1 cellular context compared by ENCODE assay signal in genomic region chr17:42087736-42088705, GRCh38.
TF ChIP-seq lines count a peak whose summit lies in the region.

No MANE protein-coding gene starts in this region.

TF ChIP-seq in HepG2, 621 proteins besides CTCF, POLR2A, EP300 and RAD21 (continued from another document and continues in another):
- peak; percentile 75 for TF ChIP-seq ZNF687 (CRISPR knock-in tag; IDR thresholded peaks at IDR 0.05)
- peak; percentile 31; the same call in 1 of the 2 replicates for TF ChIP-seq SKIL (CRISPR knock-in tag; IDR thresholded peaks at IDR 0.05; ENCODE audit: borderline replicate concordance)
- peak; percentile 89 for TF ChIP-seq TAF15 (IDR thresholded peaks at IDR 0.05; ENCODE audit: low read depth, low read length, poor library complexity, severe bottlenecking)
- no peak for TF ChIP-seq ELK4 (CRISPR knock-in tag; IDR thresholded peaks at IDR 0.05; ENCODE audit: borderline replicate concordance)
- peak; percentile 59; the same call in 1 of the 2 replicates for TF ChIP-seq HOXA3 (CRISPR knock-in tag; IDR thresholded peaks at IDR 0.05)
- peak; percentile 99 for TF ChIP-seq ZMYM3 (CRISPR knock-in tag; IDR thresholded peaks at IDR 0.05)
- TF ChIP-seq ZFX (CRISPR knock-in tag; IDR thresholded peaks at IDR 0.05; ENCODE audit: low read depth): 0 out of 2 replicates have a peak, but pooled peaks have one; percentile 41
- no peak for TF ChIP-seq U2AF2 (IDR thresholded peaks at IDR 0.05; ENCODE audit: low read depth, low read length)
- TF ChIP-seq PLSCR1 (CRISPR knock-in tag; IDR thresholded peaks at IDR 0.05; ENCODE audit: borderline replicate concordance): no peak
- no peak for TF ChIP-seq RBAK (CRISPR knock-in tag; IDR thresholded peaks at IDR 0.05)
- no peak for TF ChIP-seq HOXA7 (CRISPR knock-in tag; IDR thresholded peaks at IDR 0.05)
- TF ChIP-seq MLLT10 (CRISPR knock-in tag; IDR thresholded peaks at IDR 0.05): no peak
- no peak for TF ChIP-seq ZNF749 (CRISPR knock-in tag; IDR thresholded peaks at IDR 0.05; ENCODE audit: borderline replicate concordance)
- no peak for TF ChIP-seq SIN3B (IDR thresholded peaks at IDR 0.05; ENCODE audit: low read length)
- TF ChIP-seq KAT2B (IDR thresholded peaks at IDR 0.05; ENCODE audit: borderline replicate concordance, low read depth, low read length): no peak
- TF ChIP-seq GFI1 (CRISPR knock-in tag; IDR thresholded peaks at IDR 0.05; ENCODE audit: borderline replicate concordance): peak; percentile 87; the same call in 1 of the 2 replicates
- peak; percentile 65; the same call in 1 of the 2 replicates for TF ChIP-seq ZNF761 (CRISPR knock-in tag; conservative IDR thresholded peaks at IDR 0.05)
- 0 out of 2 replicates have a peak, but pooled peaks have one; percentile 36 for TF ChIP-seq ZNF674 (CRISPR knock-in tag; IDR thresholded peaks at IDR 0.05; ENCODE audit: low read depth)
- no peak for TF ChIP-seq FOXK1 (CRISPR knock-in tag; IDR thresholded peaks at IDR 0.05; ENCODE audit: borderline replicate concordance, low read depth)
- TF ChIP-seq HNRNPH1 (optimal IDR thresholded peaks at IDR 0.05; ENCODE audit: low read depth, low read length): no peak
- no peak for TF ChIP-seq ATRX (CRISPR knock-in tag; IDR thresholded peaks at IDR 0.05; ENCODE audit: borderline replicate concordance)
- TF ChIP-seq HDAC6 (IDR thresholded peaks at IDR 0.05; ENCODE audit: low read depth, low read length): no peak
- TF ChIP-seq ZNF225 (CRISPR knock-in tag; IDR thresholded peaks at IDR 0.05): 0 out of 2 replicates have a peak, but pooled peaks have one; percentile 24
- 0 out of 2 replicates have a peak, but pooled peaks have one; percentile 36 for TF ChIP-seq ZNF737 (CRISPR knock-in tag; IDR thresholded peaks at IDR 0.05; ENCODE audit: borderline replicate concordance)
- no peak; the same call in 1 of the 2 replicates for TF ChIP-seq ZNF205 (CRISPR knock-in tag; IDR thresholded peaks at IDR 0.05)
- no peak for TF ChIP-seq SMAD9 (CRISPR knock-in tag; IDR thresholded peaks at IDR 0.05)
- TF ChIP-seq ETV5 (CRISPR knock-in tag; IDR thresholded peaks at IDR 0.05; ENCODE audit: borderline replicate concordance): peak; percentile 50; the same call in 1 of the 2 replicates
- TF ChIP-seq ZBTB21 (CRISPR knock-in tag; IDR thresholded peaks at IDR 0.05): no peak
- TF ChIP-seq HMG20B (CRISPR knock-in tag; conservative IDR thresholded peaks at IDR 0.05): 0 out of 2 replicates have a peak, but pooled peaks have one; percentile 37
- peak; percentile 63 for TF ChIP-seq UBTF (CRISPR knock-in tag; IDR thresholded peaks at IDR 0.05)
- no peak for TF ChIP-seq CHCHD3 (CRISPR knock-in tag; IDR thresholded peaks at IDR 0.05)
- no peak for TF ChIP-seq ZNF782 (CRISPR knock-in tag; IDR thresholded peaks at IDR 0.05; ENCODE audit: borderline replicate concordance)
- TF ChIP-seq HNF1A (IDR thresholded peaks at IDR 0.05; ENCODE audit: low read depth): peak; percentile 38
- peak; percentile 78 for TF ChIP-seq HNF1A (CRISPR knock-in tag; IDR thresholded peaks at IDR 0.05; ENCODE audit: borderline replicate concordance)
- TF ChIP-seq ZFP62 (CRISPR knock-in tag; IDR thresholded peaks at IDR 0.05): no peak
- no peak for TF ChIP-seq NFIB (CRISPR knock-in tag; IDR thresholded peaks at IDR 0.05; ENCODE audit: borderline replicate concordance)
- no peak for TF ChIP-seq JDP2 (CRISPR knock-in tag; IDR thresholded peaks at IDR 0.05; ENCODE audit: borderline replicate concordance)
- no peak for TF ChIP-seq ATF1 (CRISPR knock-in tag; IDR thresholded peaks at IDR 0.05)
- peak; percentile 52 for TF ChIP-seq SAP130 (CRISPR knock-in tag; IDR thresholded peaks at IDR 0.05; ENCODE audit: low read depth)
- 0 out of 2 replicates have a peak, but pooled peaks have one; percentile 70 for TF ChIP-seq KLF11 (CRISPR knock-in tag; IDR thresholded peaks at IDR 0.05)
- no peak for TF ChIP-seq ZNF672 (CRISPR knock-in tag; IDR thresholded peaks at IDR 0.05)
- TF ChIP-seq GABPB1 (CRISPR knock-in tag; IDR thresholded peaks at IDR 0.05): peak; percentile 56; the same call in 1 of the 2 replicates
- no peak for TF ChIP-seq RBM22 (optimal IDR thresholded peaks at IDR 0.05; ENCODE audit: low read length)
- no peak for TF ChIP-seq ZNF740 (CRISPR knock-in tag; IDR thresholded peaks at IDR 0.05)
- peak; percentile 86 for TF ChIP-seq FOXJ3 (CRISPR knock-in tag; IDR thresholded peaks at IDR 0.05; ENCODE audit: borderline replicate concordance)
- peak; percentile 54 for TF ChIP-seq SOX13 (IDR thresholded peaks at IDR 0.05)
- peak in 1 of 2 experiments; percentile 74; a peak in 2 of 4 replicates for TF ChIP-seq SOX13 (CRISPR knock-in tag; conservative IDR thresholded peaks at IDR 0.05 in 1 of 2, IDR thresholded peaks at IDR 0.05 in 1 of 2)
- TF ChIP-seq KDM1A (CRISPR knock-in tag; IDR thresholded peaks at IDR 0.05): peak; percentile 97
- TF ChIP-seq GMEB1 (CRISPR knock-in tag; IDR thresholded peaks at IDR 0.05; ENCODE audit: borderline replicate concordance): peak; percentile 29; the same call in 1 of the 2 replicates
